ENCODE assay signal across 1 cellular context in genomic region chr10:50544095-50544856, GRCh38.
TF ChIP-seq lines count a peak whose summit lies in the region.

No MANE protein-coding gene starts in this region.

TF ChIP-seq in SK-N-SH treated with all-trans-retinoic acid at 6 μM for 48 hours, 23 proteins besides CTCF, POLR2A, EP300 and RAD21 (continued from another document):
- TF ChIP-seq PATZ1 (CRISPR knock-in tag; IDR thresholded peaks at IDR 0.05; ENCODE audit: borderline replicate concordance) (no peak), ZFP30 (CRISPR knock-in tag; IDR thresholded peaks at IDR 0.05) (no peak), POU6F1 (CRISPR knock-in tag; IDR thresholded peaks at IDR 0.05; ENCODE audit: borderline replicate concordance, low read depth) (no peak), ZC3H10 (CRISPR knock-in tag; IDR thresholded peaks at IDR 0.05) (no peak), ZFP3 (CRISPR knock-in tag; IDR thresholded peaks at IDR 0.05) (no peak), ISL1 (CRISPR knock-in tag; IDR thresholded peaks at IDR 0.05) (no peak), RARB (CRISPR knock-in tag; IDR thresholded peaks at IDR 0.05) (no peak), PPARA (CRISPR knock-in tag; IDR thresholded peaks at IDR 0.05; ENCODE audit: borderline replicate concordance) (no peak), TCF4 (CRISPR knock-in tag; IDR thresholded peaks at IDR 0.05; ENCODE audit: borderline replicate concordance) (no peak), ESRRG (CRISPR knock-in tag; IDR thresholded peaks at IDR 0.05) (no peak), CREB5 (CRISPR knock-in tag; IDR thresholded peaks at IDR 0.05; ENCODE audit: low read depth) (no peak), OSR1 (CRISPR knock-in tag; IDR thresholded peaks at IDR 0.05) (no peak), SNAI2 (CRISPR knock-in tag; IDR thresholded peaks at IDR 0.05) (no peak), ARNTL (CRISPR knock-in tag; IDR thresholded peaks at IDR 0.05; ENCODE audit: borderline replicate concordance, low read depth) (no peak), GLIS3 (CRISPR knock-in tag; IDR thresholded peaks at IDR 0.05) (no peak)
- TF ChIP-seq, protein P1, sequence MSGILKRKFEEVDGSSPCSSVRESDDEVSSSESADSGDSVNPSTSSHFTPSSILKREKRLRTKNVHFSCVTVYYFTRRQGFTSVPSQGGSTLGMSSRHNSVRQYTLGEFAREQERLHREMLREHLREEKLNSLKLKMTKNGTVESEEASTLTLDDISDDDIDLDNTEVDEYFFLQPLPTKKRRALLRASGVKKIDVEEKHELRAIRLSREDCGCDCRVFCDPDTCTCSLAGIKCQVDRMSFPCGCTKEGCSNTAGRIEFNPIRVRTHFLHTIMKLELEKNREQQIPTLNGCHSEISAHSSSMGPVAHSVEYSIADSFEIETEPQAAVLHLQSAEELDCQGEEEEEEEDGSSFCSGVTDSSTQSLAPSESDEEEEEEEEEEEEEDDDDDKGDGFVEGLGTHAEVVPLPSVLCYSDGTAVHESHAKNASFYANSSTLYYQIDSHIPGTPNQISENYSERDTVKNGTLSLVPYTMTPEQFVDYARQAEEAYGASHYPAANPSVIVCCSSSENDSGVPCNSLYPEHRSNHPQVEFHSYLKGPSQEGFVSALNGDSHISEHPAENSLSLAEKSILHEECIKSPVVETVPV (CRISPR knock-in tag; IDR thresholded peaks at IDR 0.05), result no peak
